ENCODE assay signal across 20 cellular contexts in the genomic region with DNA sequence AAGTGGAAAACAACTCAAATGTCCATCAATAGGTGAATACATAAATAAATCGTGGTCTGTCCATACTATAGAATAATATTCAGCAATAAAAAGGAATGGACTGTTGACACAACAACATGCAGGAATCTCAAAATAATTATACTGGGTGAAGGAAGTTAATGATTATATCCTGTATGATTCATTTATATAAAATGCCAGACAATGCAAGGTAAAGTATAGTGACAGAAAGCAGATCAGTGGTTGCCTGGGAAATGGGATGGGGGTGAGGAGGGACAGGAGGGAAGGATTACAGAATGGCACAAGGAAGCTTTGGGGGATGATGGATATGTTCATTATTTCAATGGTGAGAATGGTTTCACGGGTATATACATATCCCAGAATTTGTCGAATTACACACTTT. TPM values are rescaled to one million over a fixed set of nuclear protein-coding genes. Genes with fewer than 3 reads are reported as not detected.
A peak's percentile ranks its signal among the peaks of the same experiment; 100 is the strongest.
DNase-seq lines count a peak whose midpoint lies in the region; ATAC-seq, FAIRE-seq and TF ChIP-seq lines count a peak whose summit lies in the region.
"Had no signal": no experiment of that assay in that cellular context is flagged by ENCODE, and none has a peak within 500 bp of the region (broad histone marks: within the 10 kb centered on the region; RNA-seq: fewer than 3 reads in every experiment).

No MANE protein-coding gene starts in this region.

- no peaks in the 10 kb centered on the region for H4K20me1 ChIP-seq in PC-3 (ENCODE audit: low read length)
- H4K20me1 ChIP-seq in endothelial cell of umbilical vein (replicated peaks; ENCODE audit: control insufficient read depth, extremely low read depth, insufficient read depth, low read length) = no peaks in the 10 kb centered on the region

- BruUV-seq in PC-3 (replicated peaks; lab: Mats Ljungman, UMichigan) = no TSS peak
- BruUV-seq in endothelial cell of umbilical vein (replicated peaks; lab: Mats Ljungman, UMichigan) = no TSS peak

- H3K4me1 ChIP-seq in PC-3 (ENCODE audit: insufficient read depth, low read length) (peaks cover 18% of the 10 kb centered on the region), endothelial cell of umbilical vein (ENCODE audit: control insufficient read depth, extremely low read depth, insufficient read depth, low read length) (peaks cover 10% of the 10 kb centered on the region)
- H3K4me1 ChIP-seq: BE2C, HAP-1 had no signal

- H3K36me3 ChIP-seq in PC-3 (ENCODE audit: low read depth, low read length) (no peaks in the 10 kb centered on the region), endothelial cell of umbilical vein (ENCODE audit: control insufficient read depth in 2 of 2, extremely low read depth in 1 of 2, insufficient read depth in 2 of 2, low read length in 2 of 2) (no peaks in the 10 kb centered on the region)
- H3K36me3 ChIP-seq: BE2C, HAP-1 had no signal

- no peak overlapping the region for H3K4me3 Mint-ChIP-seq in type B pancreatic cell
- H3K4me3 Mint-ChIP-seq: CD4-positive, CD25-positive, alpha-beta regulatory T cell; CD8-positive, alpha-beta memory T cell had no signal

- intact Hi-C loops in PC-3 (cut with micrococcal nuclease) (no loop called here), endothelial cell of umbilical vein (cut with micrococcal nuclease) (loop anchor here (10.0 kb wide), 1 partner anchor 656 kb away; no protein-coding TSS in a partner anchor)

- dilution Hi-C loops in endothelial cell of umbilical vein (cut with MboI; ENCODE audit: extremely low pct_ligation_motif_present, low sequenced_read_pairs) = no loop called here

- no peaks in the 10 kb centered on the region for H3K27me3 Mint-ChIP-seq in type B pancreatic cell
- H3K27me3 Mint-ChIP-seq: CD4-positive, CD25-positive, alpha-beta regulatory T cell had no signal

- H3F3A ChIP-seq in PC-3 (ENCODE audit: low read length, unreplicated experiment) = no peaks in the 10 kb centered on the region

- H3K79me2 ChIP-seq in PC-3 (ENCODE audit: low read length) (no peaks in the 10 kb centered on the region), endothelial cell of umbilical vein (ENCODE audit: control insufficient read depth, insufficient read depth, low read length) (no peaks in the 10 kb centered on the region)

- H3K4me2 ChIP-seq in PC-3 (ENCODE audit: low read length) = no peak overlapping the region
- H3K4me2 ChIP-seq in endothelial cell of umbilical vein (ENCODE audit: insufficient read depth, low read length) = peak overlapping the region; percentile 8

- TF ChIP-seq CTCF in PC-3 (conservative IDR thresholded peaks at IDR 0.05; ENCODE audit: low read depth, low read length) (no peak), endothelial cell of umbilical vein (IDR thresholded peaks at IDR 0.05; ENCODE audit: extremely low read depth in 1 of 2, insufficient read depth in 1 of 2, low read depth in 1 of 2, low read length in 2 of 2) (no peak), type B pancreatic cell (conservative IDR thresholded peaks at IDR 0.05) (no peak)

- DNase-seq in HT-29 (ENCODE audit: low spot score) = peak; percentile 46
- peak; percentile 33 for DNase-seq in PC-3
- DNase-seq in endothelial cell of umbilical vein (ENCODE audit: low read depth, low spot score) = no peak
- peak; percentile 70 for DNase-seq in renal cortical epithelial cell (ENCODE audit: low read depth)
- DNase-seq in NCI-H1930 (lab: John Stamatoyannopoulos, UW) = no peak
- DNase-seq in type B pancreatic cell (ENCODE audit: extremely low spot score, unreplicated experiment) = no peak
- DNase-seq in NCI-H2196 treated with DMSO at 0.1 percent for 48 hours (lab: John Stamatoyannopoulos, UW; ENCODE audit: unreplicated experiment) = no peak
- DNase-seq: ACHN; BE2C; C1 segment of cervical spinal cord; CD4-positive, CD25-positive, alpha-beta regulatory T cell; CD8-positive, alpha-beta memory T cell; COR-L47; DMS79 treated with DMSO at 0.1 percent for 48 hours; GF-D8; GM23248; IMR-90 had no signal

- CTCF ChIA-PET in PC-3 (lab: Charles Lee) = interaction anchor here (0.7 kb wide), 1 partner anchor 292 kb away, joined by 9 read pairs; no protein-coding TSS in a partner anchor
- CTCF ChIA-PET in endothelial cell of umbilical vein (lab: Charles Lee) = interaction anchor here (1.0 to 16.1 kb wide), 6 partner anchors 33 to 457 kb away, joined by 3 to 519 read pairs (median 4); partner anchors contain the start of gene HERC5

- H3K27ac Mint-ChIP-seq in type B pancreatic cell = no peak overlapping the region
- H3K27ac Mint-ChIP-seq: CD4-positive, CD25-positive, alpha-beta regulatory T cell had no signal

- POLR2A ChIA-PET in PC-3 (lab: Charles Lee; ENCODE audit: unreplicated experiment) = no interaction called here
- POLR2A ChIA-PET in endothelial cell of umbilical vein (lab: Charles Lee) = no interaction called here

- H2AFZ ChIP-seq in PC-3 (ENCODE audit: low read length) (no peak overlapping the region), endothelial cell of umbilical vein (ENCODE audit: low read depth, low read length) (no peak overlapping the region)
- H2AFZ ChIP-seq: GM23248 had no signal

- H3K36me3 Mint-ChIP-seq in type B pancreatic cell = no peaks in the 10 kb centered on the region

- H3K9ac ChIP-seq in PC-3 (ENCODE audit: low read length) (no peak overlapping the region), endothelial cell of umbilical vein (replicated peaks; ENCODE audit: extremely low read depth, insufficient read depth, low read length) (no peak overlapping the region)
- H3K9ac ChIP-seq: GM23248 had no signal

- H3K9me1 ChIP-seq in endothelial cell of umbilical vein (replicated peaks; ENCODE audit: control insufficient read depth, extremely low read depth, insufficient read depth, low read length) = no peaks in the 10 kb centered on the region

- no peaks in the 10 kb centered on the region for H3K9me2 ChIP-seq in PC-3 (replicated peaks; ENCODE audit: low read length)

- ATAC-seq in PC-3 = peak; percentile 57
- ATAC-seq: K562 had no signal

- no peaks in the 10 kb centered on the region for H3K9me3 Mint-ChIP-seq in type B pancreatic cell
- H3K9me3 Mint-ChIP-seq: CD4-positive, CD25-positive, alpha-beta regulatory T cell; CD8-positive, alpha-beta memory T cell had no signal

- H3K27me3 ChIP-seq in PC-3 (ENCODE audit: low read length) (no peaks in the 10 kb centered on the region), endothelial cell of umbilical vein (ENCODE audit: control insufficient read depth in 2 of 2, insufficient read depth in 2 of 2, low read length in 2 of 2) (no peaks in the 10 kb centered on the region)

- no peaks in the 10 kb centered on the region for H3K4me1 Mint-ChIP-seq in type B pancreatic cell (ENCODE audit: unreplicated experiment)
- H3K4me1 Mint-ChIP-seq: CD4-positive, CD25-positive, alpha-beta regulatory T cell; CD8-positive, alpha-beta memory T cell had no signal

- H3K4me3 ChIP-seq in PC-3 (ENCODE audit: low read length) = no peak overlapping the region
- H3K4me3 ChIP-seq in endothelial cell of umbilical vein (replicated peaks in 1 of 3; ENCODE audit: insufficient read depth in 1 of 3, low read depth in 1 of 3, low read length in 3 of 3) = no peak overlapping the region
- H3K4me3 ChIP-seq: GM23248, HAP-1, K562 had no signal

- no peak for TF ChIP-seq POLR2A in endothelial cell of umbilical vein (IDR thresholded peaks at IDR 0.05; ENCODE audit: low read depth, low read length)

- FAIRE-seq in endothelial cell of umbilical vein (lab: Jason Lieb, UNC) = peak; percentile 44
- FAIRE-seq: A204.1, K562 had no signal

- H3K9me3 ChIP-seq in PC-3 (ENCODE audit: low read length) = no peaks in the 10 kb centered on the region
- no peaks in the 10 kb centered on the region for H3K9me3 ChIP-seq in endothelial cell of umbilical vein (replicated peaks; ENCODE audit: control insufficient read depth, insufficient read depth, low read length)
- H3K9me3 ChIP-seq: BE2C, HAP-1 had no signal

- H3K27ac ChIP-seq in PC-3 (ENCODE audit: low read length) (no peak overlapping the region), endothelial cell of umbilical vein (ENCODE audit: insufficient read depth, low read depth, low read length) (no peak overlapping the region)
- H3K27ac ChIP-seq: GM23248 had no signal

TF ChIP-seq in endothelial cell of umbilical vein, 7 proteins besides CTCF, POLR2A, EP300 and RAD21:
- TF ChIP-seq JUN (IDR thresholded peaks at IDR 0.05; ENCODE audit: borderline replicate concordance, insufficient read depth, insufficient read length, low read depth) (peak; percentile 34), MYC (IDR thresholded peaks at IDR 0.05; ENCODE audit: low read depth, low read length) (no peak), FOS (IDR thresholded peaks at IDR 0.05; ENCODE audit: borderline replicate concordance, insufficient read depth, low read length) (peak; percentile 37), EZH2 (IDR thresholded peaks at IDR 0.05; ENCODE audit: borderline replicate concordance, low read depth, low read length, severe bottlenecking) (no peak)

RNA-seq across cellular contexts. Expression of gene PYURF, which starts 12.3 kb away (rescaled TPM):
- total RNA-seq in HT-29 (2014; rRNA removed; shearing (Covaris generic)) = 78.9 and 86.0 TPM in 2 replicates
- total RNA-seq in PC-3 (2014; rRNA removed) = 143 and 159 TPM in 2 replicates
- 79.7 and 81.8 TPM in 2 replicates for total RNA-seq in endothelial cell of umbilical vein
- 45.0 and 59.1 TPM in 2 replicates for polyA plus RNA-seq in endothelial cell of umbilical vein
- polyA plus RNA-seq in endothelial cell of umbilical vein (2011; cell fraction: cytosol; rRNA removed) = 48.0 and 48.6 TPM in 2 replicates
- polyA plus RNA-seq in endothelial cell of umbilical vein (2011; cell fraction: nucleus; rRNA removed) = 13.5 and 20.1 TPM in 2 replicates
- 82.9 and 119 TPM in 2 replicates for polyA plus RNA-seq in endothelial cell of umbilical vein (2012)
- polyA minus RNA-seq in endothelial cell of umbilical vein = 24.0 and 27.8 TPM in 2 replicates
- 16.6 TPM for polyA minus RNA-seq in endothelial cell of umbilical vein (2011; cell fraction: cytosol; rRNA and poly(A)+ RNA removed)
- polyA minus RNA-seq in endothelial cell of umbilical vein (2011; cell fraction: nucleus; rRNA and poly(A)+ RNA removed) = 6.7 and 8.7 TPM in 2 replicates
- 23.3 and 44.2 TPM in 2 replicates for total RNA-seq in renal cortical epithelial cell
- total RNA-seq in type B pancreatic cell (ENCODE audit: low replicate concordance) = 58.6 and 63.7 TPM in 2 replicates

RNA-seq across cellular contexts. Expression of gene HERC5, which starts 54.3 kb away (rescaled TPM):
- total RNA-seq in HT-29 (2014; rRNA removed; shearing (Covaris generic)) = 0.23 and 0.70 TPM in 2 replicates
- total RNA-seq in PC-3 (2014; rRNA removed) (2.6 and 3.2 TPM in 2 replicates), endothelial cell of umbilical vein (0.30 and 0.91 TPM in 2 replicates), renal cortical epithelial cell (4.9 and 5.7 TPM in 2 replicates), type B pancreatic cell (ENCODE audit: low replicate concordance) (1.4 and 1.6 TPM in 2 replicates)
- polyA plus RNA-seq in endothelial cell of umbilical vein = 0.19 and 0.25 TPM in 2 replicates
- polyA plus RNA-seq in endothelial cell of umbilical vein (2011; cell fraction: cytosol; rRNA removed) = 0.21 and 0.25 TPM in 2 replicates
- 0.40 and 0.63 TPM in 2 replicates for polyA plus RNA-seq in endothelial cell of umbilical vein (2011; cell fraction: nucleus; rRNA removed)
- 0.15 and 0.43 TPM in 2 replicates for polyA plus RNA-seq in endothelial cell of umbilical vein (2012)
- polyA minus RNA-seq in endothelial cell of umbilical vein = 0.07 and 0.32 TPM in 2 replicates
- 4.2 TPM for polyA minus RNA-seq in endothelial cell of umbilical vein (2011; cell fraction: cytosol; rRNA and poly(A)+ RNA removed)
- polyA minus RNA-seq in endothelial cell of umbilical vein (2011; cell fraction: nucleus; rRNA and poly(A)+ RNA removed) = 0.72 and 1.2 TPM in 2 replicates
- polyA plus RNA-seq: IMR-90, K562 had no signal

Comparison
In these comparisons a context has a peak if more than half of its experiments do, and no peak if none do; other contexts are left out.
1. DNase-seq: peak in HT-29 (single experiment), PC-3 (single experiment) and renal cortical epithelial cell (single experiment); none in endothelial cell of umbilical vein (single experiment), NCI-H1930 (0 of 2), type B pancreatic cell (single experiment) and NCI-H2196 treated with DMSO at 0.1 percent for 48 hours (single experiment).